8 cellular contexts compared by ENCODE assay signal in genomic region chr1:247936965-247937734, GRCh38.
DNase-seq lines count a peak whose midpoint lies in the region; ATAC-seq and FAIRE-seq lines count a peak whose summit lies in the region.
"Not testable (repeated sequence)": the region's sequence is repeated elsewhere in the genome, so short reads cannot be mapped to it uniquely, and the experiment has no call there.

No MANE protein-coding gene starts in this region.

- not testable (repeated sequence) for H3K27ac ChIP-seq in caudate nucleus (ENCODE audit: low read depth, low read length)

- peak; percentile 100 for ATAC-seq in GM18909 (IDR thresholded peaks at IDR 0.05; ENCODE audit: poor library complexity, unreplicated experiment)
- ATAC-seq in HG03039 (IDR thresholded peaks at IDR 0.05; ENCODE audit: unreplicated experiment): peak; percentile 100

- DNase-seq in NCI-H2171 treated with DMSO at 0.1 percent for 48 hours (lab: John Stamatoyannopoulos, UW) (peak; percentile 92), caudate nucleus (lab: John Stamatoyannopoulos, UW) (peak in 54 of 61 donors; percentile 6 to 92 (median 70)), iris pigment epithelial cell (ENCODE audit: low read depth) (peak; percentile 1)
- peak; percentile 98 for DNase-seq in activated CD4-positive, alpha-beta T cell treated with anti-CD3 and anti-CD28 coated beads for 48 hours
- peak; percentile 89 to 94 for DNase-seq in stimulated activated CD4-positive, alpha-beta T cell treated with anti-CD3 and anti-CD28 coated beads, Interleukin-12 subunit alpha, Interleukin-12 subunit beta, amount 100 ng/mL, for 24 hours (ENCODE audit: low read depth in 2 of 2)

- FAIRE-seq in A204.1 (lab: Jason Lieb, UNC): peak; percentile 97

Comparison
In these comparisons a context has a peak if more than half of its experiments do, and no peak if none do; other contexts are left out.
1. DNase-seq: peak in every context shown above with its lines; median percentile 98 in activated CD4-positive, alpha-beta T cell treated with anti-CD3 and anti-CD28 coated beads for 48 hours; 92 in NCI-H2171 treated with DMSO at 0.1 percent for 48 hours; 92 in stimulated activated CD4-positive, alpha-beta T cell treated with anti-CD3 and anti-CD28 coated beads, Interleukin-12 subunit alpha, Interleukin-12 subunit beta, amount 100 ng/mL, for 24 hours; 70 in caudate nucleus; 1 in iris pigment epithelial cell.